In the genomic region with DNA sequence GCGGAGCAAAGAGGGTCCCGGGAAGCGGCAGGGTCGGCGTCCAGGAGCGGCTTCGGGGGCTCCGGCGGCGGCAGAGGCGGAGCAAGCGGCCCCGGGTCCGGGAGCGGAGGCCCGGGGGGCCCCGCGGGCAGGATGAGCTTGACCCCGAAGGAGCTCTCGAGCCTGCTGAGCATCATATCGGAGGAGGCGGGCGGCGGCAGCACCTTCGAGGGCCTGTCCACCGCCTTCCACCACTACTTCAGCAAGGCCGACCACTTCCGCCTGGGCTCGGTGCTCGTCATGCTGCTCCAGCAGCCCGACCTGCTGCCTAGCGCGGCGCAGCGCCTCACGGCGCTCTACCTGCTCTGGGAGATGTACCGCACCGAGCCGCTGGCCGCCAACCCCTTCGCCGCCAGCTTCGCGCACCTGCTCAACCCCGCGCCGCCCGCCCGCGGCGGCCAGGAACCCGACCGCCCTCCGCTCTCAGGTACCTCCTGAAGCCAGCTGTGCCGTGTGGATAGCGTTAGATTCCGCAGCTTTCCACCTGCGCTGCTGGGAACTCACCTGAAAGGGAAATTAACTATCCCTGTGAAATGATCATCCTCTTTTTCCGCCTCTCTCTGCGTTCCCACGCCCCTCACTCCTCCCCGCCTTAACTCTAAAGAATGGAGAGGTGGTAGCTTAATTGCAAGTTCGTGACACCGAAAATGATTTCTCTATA, we compare ENCODE assay signal across 1 cellular context.
TF ChIP-seq lines count a peak whose summit lies in the region.

No MANE protein-coding gene starts in this region.

TF ChIP-seq in K562, 482 proteins besides CTCF, POLR2A, EP300 and RAD21 (continued from another document and continues in another):
- TF ChIP-seq, protein P1, sequence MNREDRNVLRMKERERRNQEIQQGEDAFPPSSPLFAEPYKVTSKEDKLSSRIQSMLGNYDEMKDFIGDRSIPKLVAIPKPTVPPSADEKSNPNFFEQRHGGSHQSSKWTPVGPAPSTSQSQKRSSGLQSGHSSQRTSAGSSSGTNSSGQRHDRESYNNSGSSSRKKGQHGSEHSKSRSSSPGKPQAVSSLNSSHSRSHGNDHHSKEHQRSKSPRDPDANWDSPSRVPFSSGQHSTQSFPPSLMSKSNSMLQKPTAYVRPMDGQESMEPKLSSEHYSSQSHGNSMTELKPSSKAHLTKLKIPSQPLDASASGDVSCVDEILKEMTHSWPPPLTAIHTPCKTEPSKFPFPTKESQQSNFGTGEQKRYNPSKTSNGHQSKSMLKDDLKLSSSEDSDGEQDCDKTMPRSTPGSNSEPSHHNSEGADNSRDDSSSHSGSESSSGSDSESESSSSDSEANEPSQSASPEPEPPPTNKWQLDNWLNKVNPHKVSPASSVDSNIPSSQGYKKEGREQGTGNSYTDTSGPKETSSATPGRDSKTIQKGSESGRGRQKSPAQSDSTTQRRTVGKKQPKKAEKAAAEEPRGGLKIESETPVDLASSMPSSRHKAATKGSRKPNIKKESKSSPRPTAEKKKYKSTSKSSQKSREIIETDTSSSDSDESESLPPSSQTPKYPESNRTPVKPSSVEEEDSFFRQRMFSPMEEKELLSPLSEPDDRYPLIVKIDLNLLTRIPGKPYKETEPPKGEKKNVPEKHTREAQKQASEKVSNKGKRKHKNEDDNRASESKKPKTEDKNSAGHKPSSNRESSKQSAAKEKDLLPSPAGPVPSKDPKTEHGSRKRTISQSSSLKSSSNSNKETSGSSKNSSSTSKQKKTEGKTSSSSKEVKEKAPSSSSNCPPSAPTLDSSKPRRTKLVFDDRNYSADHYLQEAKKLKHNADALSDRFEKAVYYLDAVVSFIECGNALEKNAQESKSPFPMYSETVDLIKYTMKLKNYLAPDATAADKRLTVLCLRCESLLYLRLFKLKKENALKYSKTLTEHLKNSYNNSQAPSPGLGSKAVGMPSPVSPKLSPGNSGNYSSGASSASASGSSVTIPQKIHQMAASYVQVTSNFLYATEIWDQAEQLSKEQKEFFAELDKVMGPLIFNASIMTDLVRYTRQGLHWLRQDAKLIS (CRISPR knock-in tag; IDR thresholded peaks at IDR 0.05) = peak; percentile 64; the same call in 1 of the 2 replicates
- TF ChIP-seq ZNF347 (CRISPR knock-in tag; IDR thresholded peaks at IDR 0.05; ENCODE audit: low read depth) = no peak
- TF ChIP-seq CEBPG (CRISPR knock-in tag; IDR thresholded peaks at IDR 0.05) = 0 out of 2 replicates have a peak, but pooled peaks have one; percentile 11
- no peak for TF ChIP-seq CEBPG (tag; conservative IDR thresholded peaks at IDR 0.05 in 1 of 2, IDR thresholded peaks at IDR 0.05 in 1 of 2)
- TF ChIP-seq, protein P2, sequence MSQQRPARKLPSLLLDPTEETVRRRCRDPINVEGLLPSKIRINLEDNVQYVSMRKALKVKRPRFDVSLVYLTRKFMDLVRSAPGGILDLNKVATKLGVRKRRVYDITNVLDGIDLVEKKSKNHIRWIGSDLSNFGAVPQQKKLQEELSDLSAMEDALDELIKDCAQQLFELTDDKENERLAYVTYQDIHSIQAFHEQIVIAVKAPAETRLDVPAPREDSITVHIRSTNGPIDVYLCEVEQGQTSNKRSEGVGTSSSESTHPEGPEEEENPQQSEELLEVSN (IDR thresholded peaks at IDR 0.05; ENCODE audit: borderline replicate concordance in 1 of 2, extremely low read depth in 1 of 2, insufficient read depth in 1 of 2, insufficient read length in 1 of 2, low read depth in 1 of 2, low read length in 1 of 2, poor library complexity in 1 of 2, severe bottlenecking in 1 of 2) = peak in 1 of 2 experiments; percentile 68
- no peak for TF ChIP-seq CBFA2T2 (conservative IDR thresholded peaks at IDR 0.05)
- peak; percentile 8 to 51; a peak in 2 of 4 replicates for TF ChIP-seq MAZ (CRISPR knock-in tag; conservative IDR thresholded peaks at IDR 0.05 in 1 of 2, IDR thresholded peaks at IDR 0.05 in 1 of 2)
- TF ChIP-seq XRCC4 (IDR thresholded peaks at IDR 0.05; ENCODE audit: extremely low read depth, insufficient read depth, insufficient read length) = no peak
- TF ChIP-seq, protein P3, sequence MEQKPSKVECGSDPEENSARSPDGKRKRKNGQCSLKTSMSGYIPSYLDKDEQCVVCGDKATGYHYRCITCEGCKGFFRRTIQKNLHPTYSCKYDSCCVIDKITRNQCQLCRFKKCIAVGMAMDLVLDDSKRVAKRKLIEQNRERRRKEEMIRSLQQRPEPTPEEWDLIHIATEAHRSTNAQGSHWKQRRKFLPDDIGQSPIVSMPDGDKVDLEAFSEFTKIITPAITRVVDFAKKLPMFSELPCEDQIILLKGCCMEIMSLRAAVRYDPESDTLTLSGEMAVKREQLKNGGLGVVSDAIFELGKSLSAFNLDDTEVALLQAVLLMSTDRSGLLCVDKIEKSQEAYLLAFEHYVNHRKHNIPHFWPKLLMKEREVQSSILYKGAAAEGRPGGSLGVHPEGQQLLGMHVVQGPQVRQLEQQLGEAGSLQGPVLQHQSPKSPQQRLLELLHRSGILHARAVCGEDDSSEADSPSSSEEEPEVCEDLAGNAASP (IDR thresholded peaks at IDR 0.05) = no peak
- TF ChIP-seq ZNF263 (CRISPR knock-in tag; IDR thresholded peaks at IDR 0.05; ENCODE audit: borderline replicate concordance) = 0 out of 2 replicates have a peak, but pooled peaks have one; percentile 3
- TF ChIP-seq ERF (CRISPR knock-in tag; IDR thresholded peaks at IDR 0.05) = 0 out of 2 replicates have a peak, but pooled peaks have one; percentile 60
- TF ChIP-seq, protein P4, sequence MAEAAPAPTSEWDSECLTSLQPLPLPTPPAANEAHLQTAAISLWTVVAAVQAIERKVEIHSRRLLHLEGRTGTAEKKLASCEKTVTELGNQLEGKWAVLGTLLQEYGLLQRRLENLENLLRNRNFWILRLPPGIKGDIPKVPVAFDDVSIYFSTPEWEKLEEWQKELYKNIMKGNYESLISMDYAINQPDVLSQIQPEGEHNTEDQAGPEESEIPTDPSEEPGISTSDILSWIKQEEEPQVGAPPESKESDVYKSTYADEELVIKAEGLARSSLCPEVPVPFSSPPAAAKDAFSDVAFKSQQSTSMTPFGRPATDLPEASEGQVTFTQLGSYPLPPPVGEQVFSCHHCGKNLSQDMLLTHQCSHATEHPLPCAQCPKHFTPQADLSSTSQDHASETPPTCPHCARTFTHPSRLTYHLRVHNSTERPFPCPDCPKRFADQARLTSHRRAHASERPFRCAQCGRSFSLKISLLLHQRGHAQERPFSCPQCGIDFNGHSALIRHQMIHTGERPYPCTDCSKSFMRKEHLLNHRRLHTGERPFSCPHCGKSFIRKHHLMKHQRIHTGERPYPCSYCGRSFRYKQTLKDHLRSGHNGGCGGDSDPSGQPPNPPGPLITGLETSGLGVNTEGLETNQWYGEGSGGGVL (CRISPR knock-in tag; IDR thresholded peaks at IDR 0.05) = no peak
- TF ChIP-seq ELF1 (tag; IDR thresholded peaks at IDR 0.05) = peak; percentile 68; the same call in 1 of the 2 replicates
- 0 out of 2 replicates have a peak, but pooled peaks have one; percentile 22 for TF ChIP-seq CTBP1 (IDR thresholded peaks at IDR 0.05; ENCODE audit: borderline replicate concordance)
- TF ChIP-seq, protein P5, sequence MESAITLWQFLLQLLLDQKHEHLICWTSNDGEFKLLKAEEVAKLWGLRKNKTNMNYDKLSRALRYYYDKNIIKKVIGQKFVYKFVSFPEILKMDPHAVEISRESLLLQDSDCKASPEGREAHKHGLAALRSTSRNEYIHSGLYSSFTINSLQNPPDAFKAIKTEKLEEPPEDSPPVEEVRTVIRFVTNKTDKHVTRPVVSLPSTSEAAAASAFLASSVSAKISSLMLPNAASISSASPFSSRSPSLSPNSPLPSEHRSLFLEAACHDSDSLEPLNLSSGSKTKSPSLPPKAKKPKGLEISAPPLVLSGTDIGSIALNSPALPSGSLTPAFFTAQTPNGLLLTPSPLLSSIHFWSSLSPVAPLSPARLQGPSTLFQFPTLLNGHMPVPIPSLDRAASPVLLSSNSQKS (CRISPR knock-in tag; IDR thresholded peaks at IDR 0.05) = no peak
- peak; percentile 25 for TF ChIP-seq CCNT2 (IDR thresholded peaks at IDR 0.05; ENCODE audit: borderline replicate concordance, extremely low read depth, insufficient read length, low read depth, low read length)
- TF ChIP-seq ETV1 (tag; conservative IDR thresholded peaks at IDR 0.05; ENCODE audit: low read depth) = 0 out of 2 replicates have a peak, but pooled peaks have one; percentile 12
- TF ChIP-seq, protein P6, sequence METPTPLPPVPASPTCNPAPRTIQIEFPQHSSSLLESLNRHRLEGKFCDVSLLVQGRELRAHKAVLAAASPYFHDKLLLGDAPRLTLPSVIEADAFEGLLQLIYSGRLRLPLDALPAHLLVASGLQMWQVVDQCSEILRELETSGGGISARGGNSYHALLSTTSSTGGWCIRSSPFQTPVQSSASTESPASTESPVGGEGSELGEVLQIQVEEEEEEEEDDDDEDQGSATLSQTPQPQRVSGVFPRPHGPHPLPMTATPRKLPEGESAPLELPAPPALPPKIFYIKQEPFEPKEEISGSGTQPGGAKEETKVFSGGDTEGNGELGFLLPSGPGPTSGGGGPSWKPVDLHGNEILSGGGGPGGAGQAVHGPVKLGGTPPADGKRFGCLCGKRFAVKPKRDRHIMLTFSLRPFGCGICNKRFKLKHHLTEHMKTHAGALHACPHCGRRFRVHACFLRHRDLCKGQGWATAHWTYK (CRISPR knock-in tag; IDR thresholded peaks at IDR 0.05) = peak; percentile 38; the same call in 1 of the 2 replicates
- TF ChIP-seq TAF7 (tag; IDR thresholded peaks at IDR 0.05) = no peak
- TF ChIP-seq HNRNPLL (IDR thresholded peaks at IDR 0.05; ENCODE audit: low read depth, low read length, poor library complexity, severe bottlenecking) = no peak
- peak in 1 of 3 experiments; percentile 27 for TF ChIP-seq YY1 (IDR thresholded peaks at IDR 0.05; ENCODE audit: borderline replicate concordance in 1 of 3, control insufficient read depth in 1 of 3, extremely low read depth in 1 of 3, insufficient read depth in 3 of 3, insufficient read length in 1 of 3, insufficient replicate concordance in 2 of 3, low read depth in 1 of 3, low read length in 2 of 3)
- no peak for TF ChIP-seq BRF1 (IDR thresholded peaks at IDR 0.05; ENCODE audit: borderline replicate concordance, extremely low read depth, insufficient read length)
- TF ChIP-seq GTF2A2 (tag; IDR thresholded peaks at IDR 0.05) = no peak
- peak in 1 of 2 experiments; percentile 4; a peak in 1 of 4 replicates for TF ChIP-seq RCOR1 (IDR thresholded peaks at IDR 0.05; ENCODE audit: borderline replicate concordance in 1 of 2, low read depth in 2 of 2, low read length in 2 of 2)
- no peak for TF ChIP-seq PHTF2 (CRISPR knock-in tag; IDR thresholded peaks at IDR 0.05)
- TF ChIP-seq POLR2AphosphoS5 (IDR thresholded peaks at IDR 0.05; ENCODE audit: control insufficient read depth, insufficient read depth, low read depth, low read length) = no peak
- no peak for TF ChIP-seq CHD4 (IDR thresholded peaks at IDR 0.05; ENCODE audit: insufficient read depth, insufficient replicate concordance, low read depth, low read length, poor library complexity, severe bottlenecking)
- TF ChIP-seq POLR2B (IDR thresholded peaks at IDR 0.05; ENCODE audit: low read depth, partially characterized antibody) = no peak
- TF ChIP-seq SMAD4 (CRISPR knock-in tag; conservative IDR thresholded peaks at IDR 0.05) = 0 out of 2 replicates have a peak, but pooled peaks have one; percentile 17
- TF ChIP-seq ZNF830 (CRISPR knock-in tag; IDR thresholded peaks at IDR 0.05) = 0 out of 2 replicates have a peak, but pooled peaks have one; percentile 15
- 0 out of 4 replicates have a peak, but pooled peaks of 1 of the 2 experiments have one; percentile 22 for TF ChIP-seq SIN3A (IDR thresholded peaks at IDR 0.05; ENCODE audit: borderline replicate concordance in 2 of 2, control insufficient read depth in 1 of 2, low read depth in 2 of 2, low read length in 2 of 2)
- 0 out of 2 replicates have a peak, but pooled peaks have one; percentile 28 for TF ChIP-seq ZEB2 (IDR thresholded peaks at IDR 0.05)
- TF ChIP-seq, protein P7, sequence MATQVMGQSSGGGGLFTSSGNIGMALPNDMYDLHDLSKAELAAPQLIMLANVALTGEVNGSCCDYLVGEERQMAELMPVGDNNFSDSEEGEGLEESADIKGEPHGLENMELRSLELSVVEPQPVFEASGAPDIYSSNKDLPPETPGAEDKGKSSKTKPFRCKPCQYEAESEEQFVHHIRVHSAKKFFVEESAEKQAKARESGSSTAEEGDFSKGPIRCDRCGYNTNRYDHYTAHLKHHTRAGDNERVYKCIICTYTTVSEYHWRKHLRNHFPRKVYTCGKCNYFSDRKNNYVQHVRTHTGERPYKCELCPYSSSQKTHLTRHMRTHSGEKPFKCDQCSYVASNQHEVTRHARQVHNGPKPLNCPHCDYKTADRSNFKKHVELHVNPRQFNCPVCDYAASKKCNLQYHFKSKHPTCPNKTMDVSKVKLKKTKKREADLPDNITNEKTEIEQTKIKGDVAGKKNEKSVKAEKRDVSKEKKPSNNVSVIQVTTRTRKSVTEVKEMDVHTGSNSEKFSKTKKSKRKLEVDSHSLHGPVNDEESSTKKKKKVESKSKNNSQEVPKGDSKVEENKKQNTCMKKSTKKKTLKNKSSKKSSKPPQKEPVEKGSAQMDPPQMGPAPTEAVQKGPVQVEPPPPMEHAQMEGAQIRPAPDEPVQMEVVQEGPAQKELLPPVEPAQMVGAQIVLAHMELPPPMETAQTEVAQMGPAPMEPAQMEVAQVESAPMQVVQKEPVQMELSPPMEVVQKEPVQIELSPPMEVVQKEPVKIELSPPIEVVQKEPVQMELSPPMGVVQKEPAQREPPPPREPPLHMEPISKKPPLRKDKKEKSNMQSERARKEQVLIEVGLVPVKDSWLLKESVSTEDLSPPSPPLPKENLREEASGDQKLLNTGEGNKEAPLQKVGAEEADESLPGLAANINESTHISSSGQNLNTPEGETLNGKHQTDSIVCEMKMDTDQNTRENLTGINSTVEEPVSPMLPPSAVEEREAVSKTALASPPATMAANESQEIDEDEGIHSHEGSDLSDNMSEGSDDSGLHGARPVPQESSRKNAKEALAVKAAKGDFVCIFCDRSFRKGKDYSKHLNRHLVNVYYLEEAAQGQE (CRISPR knock-in tag; IDR thresholded peaks at IDR 0.05; ENCODE audit: low read depth) = peak; percentile 46; the same call in 1 of the 2 replicates
- TF ChIP-seq, protein P8, sequence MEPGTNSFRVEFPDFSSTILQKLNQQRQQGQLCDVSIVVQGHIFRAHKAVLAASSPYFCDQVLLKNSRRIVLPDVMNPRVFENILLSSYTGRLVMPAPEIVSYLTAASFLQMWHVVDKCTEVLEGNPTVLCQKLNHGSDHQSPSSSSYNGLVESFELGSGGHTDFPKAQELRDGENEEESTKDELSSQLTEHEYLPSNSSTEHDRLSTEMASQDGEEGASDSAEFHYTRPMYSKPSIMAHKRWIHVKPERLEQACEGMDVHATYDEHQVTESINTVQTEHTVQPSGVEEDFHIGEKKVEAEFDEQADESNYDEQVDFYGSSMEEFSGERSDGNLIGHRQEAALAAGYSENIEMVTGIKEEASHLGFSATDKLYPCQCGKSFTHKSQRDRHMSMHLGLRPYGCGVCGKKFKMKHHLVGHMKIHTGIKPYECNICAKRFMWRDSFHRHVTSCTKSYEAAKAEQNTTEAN (CRISPR knock-in tag; IDR thresholded peaks at IDR 0.05) = no peak
- no peak for TF ChIP-seq KLF6 (CRISPR knock-in tag; IDR thresholded peaks at IDR 0.05; ENCODE audit: borderline replicate concordance)
- no peak for TF ChIP-seq RFX1 (IDR thresholded peaks at IDR 0.05)
- TF ChIP-seq, protein P9, sequence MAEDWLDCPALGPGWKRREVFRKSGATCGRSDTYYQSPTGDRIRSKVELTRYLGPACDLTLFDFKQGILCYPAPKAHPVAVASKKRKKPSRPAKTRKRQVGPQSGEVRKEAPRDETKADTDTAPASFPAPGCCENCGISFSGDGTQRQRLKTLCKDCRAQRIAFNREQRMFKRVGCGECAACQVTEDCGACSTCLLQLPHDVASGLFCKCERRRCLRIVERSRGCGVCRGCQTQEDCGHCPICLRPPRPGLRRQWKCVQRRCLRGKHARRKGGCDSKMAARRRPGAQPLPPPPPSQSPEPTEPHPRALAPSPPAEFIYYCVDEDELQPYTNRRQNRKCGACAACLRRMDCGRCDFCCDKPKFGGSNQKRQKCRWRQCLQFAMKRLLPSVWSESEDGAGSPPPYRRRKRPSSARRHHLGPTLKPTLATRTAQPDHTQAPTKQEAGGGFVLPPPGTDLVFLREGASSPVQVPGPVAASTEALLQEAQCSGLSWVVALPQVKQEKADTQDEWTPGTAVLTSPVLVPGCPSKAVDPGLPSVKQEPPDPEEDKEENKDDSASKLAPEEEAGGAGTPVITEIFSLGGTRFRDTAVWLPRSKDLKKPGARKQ (CRISPR knock-in tag; IDR thresholded peaks at IDR 0.05) = no peak
